ENCODE assay signal across 21 cellular contexts in genomic region chr18:48887905-48888531, GRCh38.
DNase-seq lines count a peak whose midpoint lies in the region; ATAC-seq and TF ChIP-seq lines count a peak whose summit lies in the region.
"Had no signal": no experiment of that assay in that cellular context is flagged by ENCODE, and none has a peak within 500 bp of the region (broad histone marks: within the 10 kb centered on the region; RNA-seq: fewer than 3 reads in every experiment).

No MANE protein-coding gene starts in this region.

- H3K27ac ChIP-seq in right atrium auricular region (no peak overlapping the region), spleen (no peak overlapping the region)
- H3K27ac ChIP-seq: left lung, testis had no signal

- peak; percentile 36 for DNase-seq in Right ventricle myocardium superior
- DNase-seq in right atrium auricular region (ENCODE audit: low spot score) = no peak
- DNase-seq in chondrocyte (ENCODE audit: low spot score) = peak; percentile 72
- DNase-seq in left lobe of liver (ENCODE audit: low spot score) = no peak
- DNase-seq in spleen = peak; percentile 54
- DNase-seq in DMS53 (lab: John Stamatoyannopoulos, UW) = no peak
- no peak for DNase-seq in amygdala (lab: John Stamatoyannopoulos, UW)
- DNase-seq: activated CD4-positive, alpha-beta T cell treated with anti-CD3 and anti-CD28 coated beads, Interleukin-2, amount 50 U/mL, for 48 hours; activated naive CD4-positive, alpha-beta T cell; cerebellar nuclear complex; DMS 273 treated with DMSO at 0.1 percent for 48 hours; effector memory CD8-positive, alpha-beta T cell; GF-D8; PC-3; retina; stimulated activated CD4-positive, alpha-beta T cell treated with anti-CD3 and anti-CD28 coated beads, Interleukin-15, amount 100 ng/mL, for 24 hours; T-helper 1 cell; testis had no signal

- H3K4me3 ChIP-seq in right atrium auricular region (no peak overlapping the region), spleen (no peak overlapping the region)
- H3K4me3 ChIP-seq: left lung, testis had no signal

- H3K4me1 Mint-ChIP-seq in chondrocyte (ENCODE audit: low read depth) = peaks cover 57% of the 10 kb centered on the region
- peaks cover 5% of the 10 kb centered on the region for H3K4me1 Mint-ChIP-seq in activated T-helper 17 cell treated with anti-CD3 and anti-CD28 coated beads, Interleukin-2, amount 50 U/mL, for 72 hours

- intact Hi-C loops in Right ventricle myocardium superior (cut with DNase I) = no loop called here
- intact Hi-C loops in spleen (cut with DNase I; ENCODE audit: low total_unique reads) = no loop called here

- WGBS in spleen, 5 donors = 77 to 91% (median 90%) methylated on average over 15 of the region's 15 CpGs

- H3K27ac Mint-ChIP-seq in chondrocyte (ENCODE audit: unreplicated experiment) = no peak overlapping the region
- H3K27ac Mint-ChIP-seq in activated T-helper 17 cell treated with anti-CD3 and anti-CD28 coated beads, Interleukin-2, amount 50 U/mL, for 72 hours = no peak overlapping the region

- H3K4me3 Mint-ChIP-seq in chondrocyte (ENCODE audit: unreplicated experiment) = no peak overlapping the region
- H3K4me3 Mint-ChIP-seq in activated T-helper 17 cell treated with anti-CD3 and anti-CD28 coated beads, Interleukin-2, amount 50 U/mL, for 72 hours = no peak overlapping the region
- H3K4me3 Mint-ChIP-seq: IgD-negative memory B cell had no signal

- H3K27me3 ChIP-seq in right atrium auricular region (no peaks in the 10 kb centered on the region), spleen (replicated peaks in 1 of 7) (no peaks in the 10 kb centered on the region)
- H3K27me3 ChIP-seq: left lung, testis had no signal

- H3K27me3 Mint-ChIP-seq in chondrocyte (ENCODE audit: low read depth) = no peaks in the 10 kb centered on the region
- H3K27me3 Mint-ChIP-seq in activated T-helper 17 cell treated with anti-CD3 and anti-CD28 coated beads, Interleukin-2, amount 50 U/mL, for 72 hours = no peaks in the 10 kb centered on the region
- H3K27me3 Mint-ChIP-seq: effector memory CD8-positive, alpha-beta T cell; IgD-negative memory B cell had no signal

- no peak for TF ChIP-seq POLR2A in spleen (IDR thresholded peaks at IDR 0.05)

- no peaks in the 10 kb centered on the region for H3K36me3 ChIP-seq in right atrium auricular region
- H3K36me3 ChIP-seq in spleen = no peaks in the 10 kb centered on the region
- H3K36me3 ChIP-seq: left lung had no signal

- H3K36me3 Mint-ChIP-seq in chondrocyte (ENCODE audit: low read depth) = no peaks in the 10 kb centered on the region
- H3K36me3 Mint-ChIP-seq in activated T-helper 17 cell treated with anti-CD3 and anti-CD28 coated beads, Interleukin-2, amount 50 U/mL, for 72 hours (ENCODE audit: low read depth) = no peaks in the 10 kb centered on the region

- TF ChIP-seq CTCF in right atrium auricular region (IDR thresholded peaks at IDR 0.05) (no peak), chondrocyte (IDR thresholded peaks at IDR 0.05) (no peak), spleen (IDR thresholded peaks at IDR 0.05 in 8 of 11, conservative IDR thresholded peaks at IDR 0.05 in 3 of 11) (no peak)

- no peaks in the 10 kb centered on the region for H3K9me3 Mint-ChIP-seq in chondrocyte (ENCODE audit: low read depth)
- H3K9me3 Mint-ChIP-seq in activated T-helper 17 cell treated with anti-CD3 and anti-CD28 coated beads, Interleukin-2, amount 50 U/mL, for 72 hours = no peaks in the 10 kb centered on the region
- H3K9me3 Mint-ChIP-seq: effector memory CD8-positive, alpha-beta T cell; IgD-negative memory B cell had no signal

- peak; percentile 33 for ATAC-seq in Right ventricle myocardium superior (ENCODE audit: poor library complexity)
- peak; percentile 51 for ATAC-seq in left lobe of liver
- ATAC-seq in activated T-helper 17 cell treated with anti-CD3 and anti-CD28 coated beads, Interleukin-2, amount 50 U/mL, for 72 hours (replicated peaks) = no peak
- ATAC-seq: effector memory CD8-positive, alpha-beta T cell; left lung; PC-3 had no signal

- no peaks in the 10 kb centered on the region for H3K9me3 ChIP-seq in right atrium auricular region
- no peaks in the 10 kb centered on the region for H3K9me3 ChIP-seq in spleen
- H3K9me3 ChIP-seq: left lung, testis had no signal

- peaks cover 0 to 30% of the 10 kb centered on the region in 2 donors for H3K4me1 ChIP-seq in right atrium auricular region
- H3K4me1 ChIP-seq in spleen = peaks cover 0 to 16% (median 5%) of the 10 kb centered on the region in 6 donors

Comparison
In these comparisons a context has a peak if more than half of its experiments do, and no peak if none do; other contexts are left out.
1. DNase-seq: peak in Right ventricle myocardium superior (single experiment), chondrocyte (single experiment) and spleen (single experiment); none in right atrium auricular region (single experiment), left lobe of liver (single experiment), DMS53 (single experiment) and amygdala (0 of 56).